ENCODE assay signal across 21 cellular contexts in the genomic region with DNA sequence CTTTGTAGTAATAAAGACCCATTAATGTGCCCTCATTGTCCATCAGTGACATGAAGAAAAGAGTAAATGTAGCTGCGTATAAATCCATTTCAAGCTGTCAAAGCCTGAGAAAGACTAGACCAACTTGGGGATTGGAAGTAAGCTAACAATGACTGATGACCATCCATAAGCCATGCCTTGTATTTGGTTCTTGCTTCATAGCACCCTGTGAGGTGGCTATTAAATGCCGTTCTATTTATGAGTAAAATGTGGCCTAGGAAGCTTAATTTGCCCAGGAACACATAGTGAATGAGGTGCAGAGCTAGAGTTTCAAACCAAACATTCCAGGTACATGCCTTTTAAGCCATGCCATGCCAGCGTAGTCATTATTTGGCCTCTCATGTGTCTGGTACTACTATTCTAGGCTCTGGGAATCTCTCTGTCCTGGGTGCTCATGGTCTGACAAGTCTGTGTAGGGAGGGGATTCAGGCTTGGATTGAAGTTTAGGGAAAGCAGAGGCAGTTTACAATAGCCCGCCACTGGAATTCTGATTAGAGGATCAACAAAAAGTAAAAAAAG.
"Had no signal": no experiment of that assay in that cellular context is flagged by ENCODE, and none has a peak within 500 bp of the region (broad histone marks: within the 10 kb centered on the region; RNA-seq: fewer than 3 reads in every experiment).

No MANE protein-coding gene starts in this region.

- H3K4me1 ChIP-seq: left ventricle myocardium inferior, tibial nerve, uterus had no signal

- H3K27ac Mint-ChIP-seq: natural killer cell; nephron progenitor cell; progenitor cell of endocrine pancreas; stimulated activated effector memory CD8-positive, alpha-beta T cell treated with anti-CD3 and anti-CD28 coated beads, Interleukin-12 subunit alpha, Interleukin-12 subunit beta, amount 100 ng/mL, for 72 hours; stimulated activated naive CD8-positive, alpha-beta T cell treated with anti-CD3 and anti-CD28 coated beads, Interleukin-15, amount 100 ng/mL, for 72 hours; type B pancreatic cell had no signal

- H3K36me3 ChIP-seq: ovary, uterus had no signal

- H3K27me3 ChIP-seq: ovary, spleen, tibial nerve, uterus had no signal

- H3K9me3 ChIP-seq: left ventricle myocardium inferior, ovary, spleen, tibial nerve, uterus had no signal

- DNase-seq: hippocampal formation; left ventricle myocardium inferior; naive B cell; natural killer cell; nephron progenitor cell; ovary; retina; right cardiac atrium; small intestine; spleen; stimulated activated CD4-positive, alpha-beta T cell treated with anti-CD3 and anti-CD28 coated beads, Interleukin-4, amount 100 ng/mL, for 24 hours; stimulated activated naive CD4-positive, alpha-beta T cell; stimulated activated naive CD8-positive, alpha-beta T cell treated with anti-CD3 and anti-CD28 coated beads, Interleukin-15, amount 100 ng/mL, for 72 hours; substantia nigra; uterus had no signal

- H3K4me1 Mint-ChIP-seq: nephron progenitor cell; stimulated activated effector memory CD8-positive, alpha-beta T cell treated with anti-CD3 and anti-CD28 coated beads, Interleukin-12 subunit alpha, Interleukin-12 subunit beta, amount 100 ng/mL, for 72 hours had no signal

- H3K9me3 Mint-ChIP-seq: naive B cell; natural killer cell; nephron progenitor cell; stimulated activated effector memory CD8-positive, alpha-beta T cell treated with anti-CD3 and anti-CD28 coated beads, Interleukin-12 subunit alpha, Interleukin-12 subunit beta, amount 100 ng/mL, for 72 hours; stimulated activated naive CD8-positive, alpha-beta T cell treated with anti-CD3 and anti-CD28 coated beads, Interleukin-15, amount 100 ng/mL, for 72 hours; type B pancreatic cell had no signal

- H3K27me3 Mint-ChIP-seq: naive B cell; progenitor cell of endocrine pancreas; stimulated activated naive CD8-positive, alpha-beta T cell treated with anti-CD3 and anti-CD28 coated beads, Interleukin-15, amount 100 ng/mL, for 72 hours; type B pancreatic cell had no signal

- H3K27ac ChIP-seq: left ventricle myocardium inferior, ovary, spleen, tibial nerve, uterus had no signal

- H3K36me3 Mint-ChIP-seq: natural killer cell had no signal

- H3K4me3 Mint-ChIP-seq: naive B cell; natural killer cell; nephron progenitor cell; stimulated activated effector memory CD8-positive, alpha-beta T cell treated with anti-CD3 and anti-CD28 coated beads, Interleukin-12 subunit alpha, Interleukin-12 subunit beta, amount 100 ng/mL, for 72 hours; stimulated activated naive CD8-positive, alpha-beta T cell treated with anti-CD3 and anti-CD28 coated beads, Interleukin-15, amount 100 ng/mL, for 72 hours; type B pancreatic cell had no signal

- H3K4me3 ChIP-seq: left ventricle myocardium inferior, lung, ovary, spleen, tibial nerve, uterus had no signal

- ATAC-seq: natural killer cell; right cardiac atrium; sciatic nerve; stimulated activated effector memory CD8-positive, alpha-beta T cell treated with anti-CD3 and anti-CD28 coated beads, Interleukin-12 subunit alpha, Interleukin-12 subunit beta, amount 100 ng/mL, for 72 hours; stimulated activated naive CD8-positive, alpha-beta T cell treated with anti-CD3 and anti-CD28 coated beads, Interleukin-15, amount 100 ng/mL, for 72 hours had no signal
